In genomic region chr18:75464356-75464755, GRCh38 we compare ENCODE assay signal across 9 cellular contexts. TPM values are rescaled to one million over a fixed set of nuclear protein-coding genes. Genes with fewer than 3 reads are reported as not detected.
"Had no signal": no experiment of that assay in that cellular context is flagged by ENCODE, and none has a peak within 500 bp of the region (broad histone marks: within the 10 kb centered on the region; RNA-seq: fewer than 3 reads in every experiment).

No MANE protein-coding gene starts in this region.

- DNase-seq: IMR-90, KBM-7 had no signal

- H3K27me3 Mint-ChIP-seq: IgD-negative memory B cell had no signal

- H3K27ac Mint-ChIP-seq: IgD-negative memory B cell had no signal

- H3K36me3 Mint-ChIP-seq: IgD-negative memory B cell had no signal

- ATAC-seq: HepG2, K562 had no signal

- H3K27ac ChIP-seq: HL-60 had no signal

- H3K4me3 Mint-ChIP-seq: IgD-negative memory B cell had no signal

- H3K4me1 Mint-ChIP-seq: IgD-negative memory B cell had no signal

- FAIRE-seq: HepG2, HTR-8/SVneo, K562 had no signal

- H3K4me3 ChIP-seq: K562 had no signal

RNA-seq across cellular contexts. Expression of gene SMIM21, which starts 36.9 kb away (rescaled TPM):
- total RNA-seq: HepG2, HT-29, HT1080, IMR-90, K562 had no signal
- polyA plus RNA-seq: HepG2, IgD-negative memory B cell, IMR-90, K562 had no signal
